3 cellular contexts compared by ENCODE assay signal in genomic region chr3:151434151-151434890, GRCh38.
TF ChIP-seq lines count a peak whose summit lies in the region.

No MANE protein-coding gene starts in this region.

TF ChIP-seq in liver, 16 proteins besides CTCF, POLR2A, EP300 and RAD21:
- TF ChIP-seq YY1 (IDR thresholded peaks at IDR 0.05) = no peak
- TF ChIP-seq EGR1 (IDR thresholded peaks at IDR 0.05; ENCODE audit: low read depth in 2 of 2) = no peak
- no peak for TF ChIP-seq ZBTB33 (IDR thresholded peaks at IDR 0.05)
- TF ChIP-seq RXRA (IDR thresholded peaks at IDR 0.05) = peak; percentile 45 to 53
- TF ChIP-seq HNF4A (conservative IDR thresholded peaks at IDR 0.05) = peak in 1 of 2 donors; percentile 28
- peak; percentile 10 for TF ChIP-seq MAX (IDR thresholded peaks at IDR 0.05)
- TF ChIP-seq ATF3 (IDR thresholded peaks at IDR 0.05) = peak; percentile 61
- peak; percentile 20 for TF ChIP-seq SP1 (IDR thresholded peaks at IDR 0.05)
- no peak for TF ChIP-seq GABPA (IDR thresholded peaks at IDR 0.05 in 1 of 2, conservative IDR thresholded peaks at IDR 0.05 in 1 of 2)
- TF ChIP-seq JUND (IDR thresholded peaks at IDR 0.05) = peak; percentile 31 to 52
- TF ChIP-seq TAF1 (conservative IDR thresholded peaks at IDR 0.05) = no peak
- TF ChIP-seq FOXA2 (IDR thresholded peaks at IDR 0.05) = peak; percentile 62

TF ChIP-seq in HepG2, 621 proteins besides CTCF, POLR2A, EP300 and RAD21:
- no peak for TF ChIP-seq SOX6 (IDR thresholded peaks at IDR 0.05)
- no peak for TF ChIP-seq SOX6 (CRISPR knock-in tag; IDR thresholded peaks at IDR 0.05)
- TF ChIP-seq ZNF230 (CRISPR knock-in tag; IDR thresholded peaks at IDR 0.05) = no peak
- no peak for TF ChIP-seq SPEN (CRISPR knock-in tag; IDR thresholded peaks at IDR 0.05; ENCODE audit: low read depth)
- TF ChIP-seq PAWR (CRISPR knock-in tag; IDR thresholded peaks at IDR 0.05; ENCODE audit: borderline replicate concordance) = no peak

TF ChIP-seq in SK-N-SH, 30 proteins besides CTCF, POLR2A, EP300 and RAD21:
- no peak for TF ChIP-seq CHD2 (IDR thresholded peaks at IDR 0.05; ENCODE audit: low read length, partially characterized antibody)
- TF ChIP-seq RXRA (IDR thresholded peaks at IDR 0.05; ENCODE audit: borderline replicate concordance, low read depth) = peak; percentile 37; the same call in 1 of the 2 replicates
- peak; percentile 65 for TF ChIP-seq FOSL2 (IDR thresholded peaks at IDR 0.05; ENCODE audit: borderline replicate concordance, low read depth)
- TF ChIP-seq JUND (IDR thresholded peaks at IDR 0.05) = peak; percentile 46
